Comparison of ENCODE assay signal across 12 cellular contexts in genomic region chr1:165543651-165544452, GRCh38. TPM values are rescaled to one million over a fixed set of nuclear protein-coding genes. Genes with fewer than 3 reads are reported as not detected.
DNase-seq lines count a peak whose midpoint lies in the region; ATAC-seq and TF ChIP-seq lines count a peak whose summit lies in the region.
"Had no signal": no experiment of that assay in that cellular context is flagged by ENCODE, and none has a peak within 500 bp of the region (broad histone marks: within the 10 kb centered on the region; RNA-seq: fewer than 3 reads in every experiment).

Gene LRRC52 (plus strand): TSS chr1:165544000. CDS start chr1:165544297, 297 bp downstream.

- H3K36me3 ChIP-seq in brain microvascular endothelial cell (replicated peaks), result no peaks in the 10 kb centered on the region

- no peak within 1 kb of the TSS for H3K4me3 ChIP-seq in brain microvascular endothelial cell (ENCODE audit: low read depth, low read length)

- DNase-seq in HUDEP-2 (lab: John Stamatoyannopoulos, UW; ENCODE audit: unreplicated experiment in 76 of 76) (peak in 41 of 76 experiments; percentile 1 to 41 (median 22)), NCI-H748 (lab: John Stamatoyannopoulos, UW; ENCODE audit: unreplicated experiment) (peak; percentile 69), left cardiac atrium (peak; percentile 86), renal cortical epithelial cell (ENCODE audit: low read depth) (peak; percentile 30), brain microvascular endothelial cell (no peak), AG08395 (ENCODE audit: low spot score) (no peak), activated gamma-delta T cell (lab: John Stamatoyannopoulos, UW) (no peak)
- DNase-seq: T-helper 1 cell had no signal

- no peak for TF ChIP-seq CTCF in brain microvascular endothelial cell (IDR thresholded peaks at IDR 0.05; ENCODE audit: low read depth, low read length, missing control alignments)

- intact Hi-C loops in left cardiac atrium (cut with DNase I), result loop anchor here in 1 of 2 donors (5.0 kb wide), 1 partner anchor 137 kb away; no protein-coding TSS in a partner anchor

- ATAC-seq in left cardiac atrium (peak; percentile 75 to 87), HG02973 (IDR thresholded peaks at IDR 0.05; ENCODE audit: unreplicated experiment) (no peak)

- H3K27me3 ChIP-seq in brain microvascular endothelial cell (replicated peaks), result no peaks in the 10 kb centered on the region

- in situ Hi-C loops in brain microvascular endothelial cell (cut with HindIII; ENCODE audit: low pct_ligation_motif_present, low sequenced_read_pairs), result no loop called here

- H3K27ac ChIP-seq in brain microvascular endothelial cell, result no peak within 1 kb of the TSS
- H3K27ac ChIP-seq: KMS-11 had no signal

RNA-seq across cellular contexts. Expression of gene LRRC52, which starts in this region (rescaled TPM):
- total RNA-seq in left cardiac atrium (under 1 TPM in 1 of 2 donors, not detected in 1; 0.60 TPM), renal cortical epithelial cell (not detected in 2 replicates)
- total RNA-seq: H4, pulmonary artery endothelial cell had no signal

Comparison
In these comparisons a context has a peak if more than half of its experiments do, and no peak if none do; other contexts are left out.
1. Peak in DNase-seq and ATAC-seq in left cardiac atrium; RNA of the gene not detected or under 1 TPM.
2. Peak in DNase-seq in renal cortical epithelial cell; RNA of the gene not detected or under 1 TPM.
3. DNase-seq: peak in HUDEP-2 (41 of 76) and NCI-H748 (single experiment); none in brain microvascular endothelial cell (single experiment), AG08395 (single experiment) and activated gamma-delta T cell (single experiment).